Comparison of ENCODE assay signal across 38 cellular contexts in genomic region chr7:143183024-143183423, GRCh38. TPM values are rescaled to one million over a fixed set of nuclear protein-coding genes. Genes with fewer than 3 reads are reported as not detected.
"Had no signal": no experiment of that assay in that cellular context is flagged by ENCODE, and none has a peak within 500 bp of the region (broad histone marks: within the 10 kb centered on the region; RNA-seq: fewer than 3 reads in every experiment).

TSS of gene TAS2R39 (plus strand) at chr7:143183419. CDS start at chr7:143183419, 0 bp downstream.

- ATAC-seq: activated CD4-positive, alpha-beta T cell treated with anti-CD3 and anti-CD28 coated beads for 36 hours; activated CD8-positive, alpha-beta memory T cell treated with anti-CD3 and anti-CD28 coated beads, Interleukin-2, amount 10 ng/mL, durations not matched to agents 7 days and 5 days; activated CD8-positive, alpha-beta T cell treated with anti-CD3 and anti-CD28 coated beads, Interleukin-2, amount 10 ng/mL, durations not matched to agents 7 days and 5 days; activated naive CD8-positive, alpha-beta T cell treated with anti-CD3 and anti-CD28 coated beads, Interleukin-2, amount 50 U/mL, for 24 hours; body of pancreas; effector memory CD8-positive, alpha-beta T cell; foreskin keratinocyte; gastrocnemius medialis; T-helper 17 cell had no signal

- H3K4me1 Mint-ChIP-seq: activated CD4-positive, alpha-beta T cell treated with anti-CD3 and anti-CD28 coated beads for 36 hours; activated CD4-positive, alpha-beta T cell treated with anti-CD3 and anti-CD28 coated beads, Interleukin-2, amount 10 ng/mL, durations not matched to agents 24 days and 14 days; activated CD8-positive, alpha-beta memory T cell treated with anti-CD3 and anti-CD28 coated beads, Interleukin-2, amount 10 ng/mL, durations not matched to agents 7 days and 5 days; activated naive CD4-positive, alpha-beta T cell treated with anti-CD3 and anti-CD28 coated beads, Interleukin-2, amount 50 U/mL, for 24 hours; T-helper 17 cell had no signal

- H3K36me3 ChIP-seq: adrenal gland, esophagus muscularis mucosa, gastrocnemius medialis, WERI-Rb-1 had no signal

- H3K4me3 Mint-ChIP-seq: activated CD4-positive, alpha-beta memory T cell treated with anti-CD3 and anti-CD28 coated beads for 36 hours; activated CD4-positive, alpha-beta T cell treated with anti-CD3 and anti-CD28 coated beads for 36 hours; activated CD4-positive, alpha-beta T cell treated with anti-CD3 and anti-CD28 coated beads, Interleukin-2, amount 10 ng/mL, durations not matched to agents 24 days and 14 days; activated CD8-positive, alpha-beta memory T cell treated with anti-CD3 and anti-CD28 coated beads, Interleukin-2, amount 10 ng/mL, durations not matched to agents 7 days and 5 days; activated CD8-positive, alpha-beta T cell treated with anti-CD3 and anti-CD28 coated beads, Interleukin-2, amount 10 ng/mL, durations not matched to agents 7 days and 5 days; activated naive CD4-positive, alpha-beta T cell treated with anti-CD3 and anti-CD28 coated beads for 36 hours; activated naive CD4-positive, alpha-beta T cell treated with anti-CD3 and anti-CD28 coated beads, Interleukin-2, amount 50 U/mL, for 24 hours; activated naive CD8-positive, alpha-beta T cell treated with anti-CD3 and anti-CD28 coated beads for 36 hours; activated naive CD8-positive, alpha-beta T cell treated with anti-CD3 and anti-CD28 coated beads, Interleukin-2, amount 50 U/mL, for 24 hours; activated T-helper 1 cell treated with anti-CD3 and anti-CD28 coated beads, Interleukin-12 subunit alpha, Interleukin-12 subunit beta, Interleukin-2, Interleukin-4 antibody, amounts not matched to agents 30 ng/mL and 10 ng/mL and 1 ng/mL, durations not matched to agents 14 hours and 24 hours and 36 hours; effector memory CD8-positive, alpha-beta T cell; T-helper 17 cell; T-helper 2 cell treated with Interferon-gamma antibody and Interleukin-4, amounts not matched to agents 5 μg/mL and 100 μg/mL, for 36 hours had no signal

- H3K36me3 Mint-ChIP-seq: activated CD4-positive, alpha-beta memory T cell treated with anti-CD3 and anti-CD28 coated beads for 36 hours; activated CD8-positive, alpha-beta memory T cell treated with anti-CD3 and anti-CD28 coated beads, Interleukin-2, amount 10 ng/mL, durations not matched to agents 7 days and 5 days had no signal

- H3K4me3 ChIP-seq: adrenal gland, body of pancreas, esophagus muscularis mucosa, gastrocnemius medialis had no signal

- H3K4me1 ChIP-seq: adrenal gland, body of pancreas, esophagus muscularis mucosa, foreskin keratinocyte, gastrocnemius medialis had no signal

- H3K9me3 ChIP-seq: adrenal gland had no signal

- DNase-seq: activated CD4-positive, alpha-beta memory T cell treated with anti-CD3 and anti-CD28 coated beads for 36 hours; activated CD4-positive, alpha-beta T cell treated with anti-CD3 and anti-CD28 coated beads for 36 hours; activated CD4-positive, alpha-beta T cell treated with anti-CD3 and anti-CD28 coated beads, Interleukin-2, amount 10 ng/mL, durations not matched to agents 24 days and 14 days; activated CD4-positive, CD25-positive, alpha-beta regulatory T cell; activated CD4-positive, CD25-positive, alpha-beta regulatory T cell treated with anti-CD3 and anti-CD28 coated beads, Interleukin-2, amount 50 U/mL, for 72 hours; activated CD8-positive, alpha-beta memory T cell treated with anti-CD3 and anti-CD28 coated beads, Interleukin-2, amount 10 ng/mL, durations not matched to agents 7 days and 5 days; activated CD8-positive, alpha-beta memory T cell treated with anti-CD3 and anti-CD28 coated beads, Interleukin-2, amount 50 U/mL, for 4 hours; activated CD8-positive, alpha-beta T cell treated with anti-CD3 and anti-CD28 coated beads, Interleukin-2, amount 10 ng/mL, durations not matched to agents 7 days and 5 days; activated effector memory CD4-positive, alpha-beta T cell treated with anti-CD3 and anti-CD28 coated beads, Interleukin-2, amount 50 U/mL, for 16 hours; activated naive CD4-positive, alpha-beta T cell treated with anti-CD3 and anti-CD28 coated beads for 36 hours; activated naive CD8-positive, alpha-beta T cell treated with anti-CD3 and anti-CD28 coated beads for 36 hours; activated naive CD8-positive, alpha-beta T cell treated with anti-CD3 and anti-CD28 coated beads, Interleukin-2, amount 50 U/mL, for 24 hours; activated T-cell treated with anti-CD3 and anti-CD28 coated beads, Interleukin-2, amount 50 U/mL, for 1 hour; activated T-cell treated with anti-CD3 and anti-CD28 coated beads, Interleukin-2, amount 50 U/mL, for 48 hours; adrenal gland; amygdala; aorta; body of pancreas; caudate nucleus; cortex of kidney; dermis blood vessel endothelial cell; effector CD4-positive, alpha-beta T cell; effector memory CD8-positive, alpha-beta T cell; erythroblast; foreskin keratinocyte; gastrocnemius medialis; T-helper 1 cell; T-helper 17 cell; T1000; WERI-Rb-1 had no signal

- H3K27ac Mint-ChIP-seq: activated CD4-positive, alpha-beta memory T cell treated with anti-CD3 and anti-CD28 coated beads for 36 hours; activated CD4-positive, alpha-beta T cell treated with anti-CD3 and anti-CD28 coated beads for 36 hours; activated CD4-positive, alpha-beta T cell treated with anti-CD3 and anti-CD28 coated beads, Interleukin-2, amount 10 ng/mL, durations not matched to agents 24 days and 14 days; activated CD8-positive, alpha-beta memory T cell treated with anti-CD3 and anti-CD28 coated beads, Interleukin-2, amount 10 ng/mL, durations not matched to agents 7 days and 5 days; activated CD8-positive, alpha-beta T cell treated with anti-CD3 and anti-CD28 coated beads, Interleukin-2, amount 10 ng/mL, durations not matched to agents 7 days and 5 days; activated naive CD4-positive, alpha-beta T cell treated with anti-CD3 and anti-CD28 coated beads for 36 hours; activated naive CD4-positive, alpha-beta T cell treated with anti-CD3 and anti-CD28 coated beads, Interleukin-2, amount 50 U/mL, for 24 hours; activated naive CD8-positive, alpha-beta T cell treated with anti-CD3 and anti-CD28 coated beads for 36 hours; activated naive CD8-positive, alpha-beta T cell treated with anti-CD3 and anti-CD28 coated beads, Interleukin-2, amount 50 U/mL, for 24 hours; activated T-helper 1 cell treated with anti-CD3 and anti-CD28 coated beads, Interleukin-12 subunit alpha, Interleukin-12 subunit beta, Interleukin-2, Interleukin-4 antibody, amounts not matched to agents 30 ng/mL and 10 ng/mL and 1 ng/mL, durations not matched to agents 14 hours and 24 hours and 36 hours; activated T-helper 2 cell treated with anti-CD3 and anti-CD28 coated beads, Interferon-gamma antibody, Interleukin-2, Interleukin-4, amounts not matched to agents 10 μg/mL and 5 μg/mL and 100 μg/mL, durations not matched to agents 14 hours and 24 hours and 36 hours; effector memory CD8-positive, alpha-beta T cell; T-helper 17 cell; T-helper 2 cell treated with Interferon-gamma antibody and Interleukin-4, amounts not matched to agents 5 μg/mL and 100 μg/mL, for 36 hours had no signal

- H3K27ac ChIP-seq: adrenal gland, body of pancreas, esophagus muscularis mucosa, foreskin keratinocyte, gastrocnemius medialis, WERI-Rb-1 had no signal

- H3K27me3 ChIP-seq: adrenal gland, body of pancreas, esophagus muscularis mucosa, foreskin keratinocyte, gastrocnemius medialis had no signal

RNA-seq across cellular contexts. Expression of gene TAS2R39, which starts in this region (rescaled TPM):
- total RNA-seq: activated CD4-positive, alpha-beta memory T cell treated with anti-CD3 and anti-CD28 coated beads for 36 hours; activated CD4-positive, alpha-beta T cell treated with anti-CD3 and anti-CD28 coated beads for 36 hours; activated CD4-positive, alpha-beta T cell treated with anti-CD3 and anti-CD28 coated beads, Interleukin-2, amount 10 ng/mL, durations not matched to agents 24 days and 14 days; activated CD8-positive, alpha-beta memory T cell treated with anti-CD3 and anti-CD28 coated beads for 36 hours; activated CD8-positive, alpha-beta memory T cell treated with anti-CD3 and anti-CD28 coated beads, Interleukin-2, amount 10 ng/mL, durations not matched to agents 7 days and 5 days; activated CD8-positive, alpha-beta T cell treated with anti-CD3 and anti-CD28 coated beads, Interleukin-2, amount 10 ng/mL, durations not matched to agents 7 days and 5 days; activated naive CD4-positive, alpha-beta T cell treated with anti-CD3 and anti-CD28 coated beads for 36 hours; activated naive CD8-positive, alpha-beta T cell treated with anti-CD3 and anti-CD28 coated beads for 36 hours; activated T-helper 1 cell treated with anti-CD3 and anti-CD28 coated beads, Interleukin-12 subunit alpha, Interleukin-12 subunit beta, Interleukin-2, Interleukin-4 antibody, amounts not matched to agents 30 ng/mL and 10 ng/mL and 1 ng/mL, durations not matched to agents 14 hours and 24 hours and 36 hours; activated T-helper 2 cell treated with anti-CD3 and anti-CD28 coated beads, Interferon-gamma antibody, Interleukin-2, Interleukin-4, amounts not matched to agents 10 μg/mL and 5 μg/mL and 100 μg/mL, durations not matched to agents 14 hours and 24 hours and 36 hours; adrenal gland; aorta; body of pancreas; chondrocyte; dermis blood vessel endothelial cell; esophagus muscularis mucosa; foreskin keratinocyte; gastrocnemius medialis; glomerular endothelial cell; T-helper 17 cell had no signal
- polyA plus RNA-seq: adrenal gland, aorta, foreskin keratinocyte had no signal
